In the genomic region with DNA sequence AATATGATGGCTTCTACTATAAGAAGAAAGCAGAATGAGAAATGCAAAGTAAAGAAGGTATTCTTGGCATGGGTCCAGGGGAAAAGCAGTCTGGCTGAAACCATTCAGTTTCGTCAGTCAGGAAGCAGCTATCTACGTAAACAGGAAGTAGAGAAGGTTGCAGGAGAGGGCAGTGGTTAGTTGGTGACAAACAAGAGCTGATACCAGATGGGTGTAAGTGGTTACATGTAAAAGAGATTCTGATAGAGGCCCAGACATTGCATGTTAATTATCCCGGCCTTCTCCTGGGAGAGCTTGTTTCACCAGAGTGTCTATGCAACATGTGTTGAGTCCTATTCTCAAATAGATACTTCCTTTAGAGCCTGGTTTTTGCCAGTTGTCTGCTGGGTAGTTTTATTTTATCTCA, we compare ENCODE assay signal across 1 cellular context.
TF ChIP-seq lines count a peak whose summit lies in the region.

No MANE protein-coding gene starts in this region.

TF ChIP-seq in HepG2, 621 proteins besides CTCF, POLR2A, EP300 and RAD21 (continued from another document and continues in another):
- no peak for TF ChIP-seq KIAA2018 (CRISPR knock-in tag; IDR thresholded peaks at IDR 0.05; ENCODE audit: borderline replicate concordance)
- TF ChIP-seq HDAC2 (CRISPR knock-in tag; IDR thresholded peaks at IDR 0.05) = peak; percentile 69
- TF ChIP-seq TEAD3 (CRISPR knock-in tag; optimal IDR thresholded peaks at IDR 0.05; ENCODE audit: borderline replicate concordance) = peak; percentile 46
- TF ChIP-seq ZNF891 (CRISPR knock-in tag; IDR thresholded peaks at IDR 0.05) = no peak
- peak in 1 of 2 experiments; percentile 22; a peak in 1 of 4 replicates for TF ChIP-seq HMGXB4 (CRISPR knock-in tag; IDR thresholded peaks at IDR 0.05; ENCODE audit: borderline replicate concordance in 1 of 2, low read depth in 1 of 2)
- TF ChIP-seq DPF2 (CRISPR knock-in tag; IDR thresholded peaks at IDR 0.05; ENCODE audit: borderline replicate concordance, low read depth) = 0 out of 2 replicates have a peak, but pooled peaks have one; percentile 45
- 0 out of 2 replicates have a peak, but pooled peaks have one; percentile 49 for TF ChIP-seq ERF (CRISPR knock-in tag; IDR thresholded peaks at IDR 0.05)
- no peak for TF ChIP-seq ATF6 (CRISPR knock-in tag; conservative IDR thresholded peaks at IDR 0.05)
- TF ChIP-seq, protein P1, sequence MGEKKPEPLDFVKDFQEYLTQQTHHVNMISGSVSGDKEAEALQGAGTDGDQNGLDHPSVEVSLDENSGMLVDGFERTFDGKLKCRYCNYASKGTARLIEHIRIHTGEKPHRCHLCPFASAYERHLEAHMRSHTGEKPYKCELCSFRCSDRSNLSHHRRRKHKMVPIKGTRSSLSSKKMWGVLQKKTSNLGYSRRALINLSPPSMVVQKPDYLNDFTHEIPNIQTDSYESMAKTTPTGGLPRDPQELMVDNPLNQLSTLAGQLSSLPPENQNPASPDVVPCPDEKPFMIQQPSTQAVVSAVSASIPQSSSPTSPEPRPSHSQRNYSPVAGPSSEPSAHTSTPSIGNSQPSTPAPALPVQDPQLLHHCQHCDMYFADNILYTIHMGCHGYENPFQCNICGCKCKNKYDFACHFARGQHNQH (CRISPR knock-in tag; IDR thresholded peaks at IDR 0.05) = no peak
- TF ChIP-seq FOSL2 (CRISPR knock-in tag; IDR thresholded peaks at IDR 0.05) = peak; percentile 55
- TF ChIP-seq ETV6 (CRISPR knock-in tag; conservative IDR thresholded peaks at IDR 0.05) = 0 out of 2 replicates have a peak, but pooled peaks have one; percentile 70
- TF ChIP-seq, protein P2, sequence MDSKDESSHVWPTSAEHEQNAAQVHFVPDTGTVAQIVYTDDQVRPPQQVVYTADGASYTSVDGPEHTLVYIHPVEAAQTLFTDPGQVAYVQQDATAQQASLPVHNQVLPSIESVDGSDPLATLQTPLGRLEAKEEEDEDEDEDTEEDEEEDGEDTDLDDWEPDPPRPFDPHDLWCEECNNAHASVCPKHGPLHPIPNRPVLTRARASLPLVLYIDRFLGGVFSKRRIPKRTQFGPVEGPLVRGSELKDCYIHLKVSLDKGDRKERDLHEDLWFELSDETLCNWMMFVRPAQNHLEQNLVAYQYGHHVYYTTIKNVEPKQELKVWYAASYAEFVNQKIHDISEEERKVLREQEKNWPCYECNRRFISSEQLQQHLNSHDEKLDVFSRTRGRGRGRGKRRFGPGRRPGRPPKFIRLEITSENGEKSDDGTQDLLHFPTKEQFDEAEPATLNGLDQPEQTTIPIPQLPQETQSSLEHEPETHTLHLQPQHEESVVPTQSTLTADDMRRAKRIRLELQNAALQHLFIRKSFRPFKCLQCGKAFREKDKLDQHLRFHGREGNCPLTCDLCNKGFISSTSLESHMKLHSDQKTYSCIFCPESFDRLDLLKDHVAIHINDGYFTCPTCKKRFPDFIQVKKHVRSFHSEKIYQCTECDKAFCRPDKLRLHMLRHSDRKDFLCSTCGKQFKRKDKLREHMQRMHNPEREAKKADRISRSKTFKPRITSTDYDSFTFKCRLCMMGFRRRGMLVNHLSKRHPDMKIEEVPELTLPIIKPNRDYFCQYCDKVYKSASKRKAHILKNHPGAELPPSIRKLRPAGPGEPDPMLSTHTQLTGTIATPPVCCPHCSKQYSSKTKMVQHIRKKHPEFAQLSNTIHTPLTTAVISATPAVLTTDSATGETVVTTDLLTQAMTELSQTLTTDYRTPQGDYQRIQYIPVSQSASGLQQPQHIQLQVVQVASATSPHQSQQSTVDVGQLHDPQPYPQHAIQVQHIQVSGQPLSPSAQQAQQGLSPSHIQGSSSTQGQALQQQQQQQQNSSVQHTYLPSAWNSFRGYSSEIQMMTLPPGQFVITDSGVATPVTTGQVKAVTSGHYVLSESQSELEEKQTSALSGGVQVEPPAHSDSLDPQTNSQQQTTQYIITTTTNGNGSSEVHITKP (CRISPR knock-in tag; IDR thresholded peaks at IDR 0.05; ENCODE audit: low read depth) = 0 out of 2 replicates have a peak, but pooled peaks have one; percentile 68
- 0 out of 2 replicates have a peak, but pooled peaks have one; percentile 32 for TF ChIP-seq ZNF12 (CRISPR knock-in tag; IDR thresholded peaks at IDR 0.05)
- TF ChIP-seq, protein P3, sequence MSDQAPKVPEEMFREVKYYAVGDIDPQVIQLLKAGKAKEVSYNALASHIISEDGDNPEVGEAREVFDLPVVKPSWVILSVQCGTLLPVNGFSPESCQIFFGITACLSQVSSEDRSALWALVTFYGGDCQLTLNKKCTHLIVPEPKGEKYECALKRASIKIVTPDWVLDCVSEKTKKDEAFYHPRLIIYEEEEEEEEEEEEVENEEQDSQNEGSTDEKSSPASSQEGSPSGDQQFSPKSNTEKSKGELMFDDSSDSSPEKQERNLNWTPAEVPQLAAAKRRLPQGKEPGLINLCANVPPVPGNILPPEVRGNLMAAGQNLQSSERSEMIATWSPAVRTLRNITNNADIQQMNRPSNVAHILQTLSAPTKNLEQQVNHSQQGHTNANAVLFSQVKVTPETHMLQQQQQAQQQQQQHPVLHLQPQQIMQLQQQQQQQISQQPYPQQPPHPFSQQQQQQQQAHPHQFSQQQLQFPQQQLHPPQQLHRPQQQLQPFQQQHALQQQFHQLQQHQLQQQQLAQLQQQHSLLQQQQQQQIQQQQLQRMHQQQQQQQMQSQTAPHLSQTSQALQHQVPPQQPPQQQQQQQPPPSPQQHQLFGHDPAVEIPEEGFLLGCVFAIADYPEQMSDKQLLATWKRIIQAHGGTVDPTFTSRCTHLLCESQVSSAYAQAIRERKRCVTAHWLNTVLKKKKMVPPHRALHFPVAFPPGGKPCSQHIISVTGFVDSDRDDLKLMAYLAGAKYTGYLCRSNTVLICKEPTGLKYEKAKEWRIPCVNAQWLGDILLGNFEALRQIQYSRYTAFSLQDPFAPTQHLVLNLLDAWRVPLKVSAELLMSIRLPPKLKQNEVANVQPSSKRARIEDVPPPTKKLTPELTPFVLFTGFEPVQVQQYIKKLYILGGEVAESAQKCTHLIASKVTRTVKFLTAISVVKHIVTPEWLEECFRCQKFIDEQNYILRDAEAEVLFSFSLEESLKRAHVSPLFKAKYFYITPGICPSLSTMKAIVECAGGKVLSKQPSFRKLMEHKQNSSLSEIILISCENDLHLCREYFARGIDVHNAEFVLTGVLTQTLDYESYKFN (CRISPR knock-in tag; conservative IDR thresholded peaks at IDR 0.05) = peak; percentile 70
- TF ChIP-seq ZBTB43 (CRISPR knock-in tag; conservative IDR thresholded peaks at IDR 0.05) = peak; percentile 18; the same call in 1 of the 2 replicates
- TF ChIP-seq HMG20A (CRISPR knock-in tag; IDR thresholded peaks at IDR 0.05; ENCODE audit: borderline replicate concordance) = peak; percentile 55; the same call in 1 of the 2 replicates
- 0 out of 2 replicates have a peak, but pooled peaks have one; percentile 15 for TF ChIP-seq ZNF644 (CRISPR knock-in tag; IDR thresholded peaks at IDR 0.05; ENCODE audit: low read depth)
- TF ChIP-seq CREB1 (IDR thresholded peaks at IDR 0.05) = no peak
- TF ChIP-seq CREB1 (CRISPR knock-in tag; IDR thresholded peaks at IDR 0.05) = 0 out of 2 replicates have a peak, but pooled peaks have one; percentile 20
- TF ChIP-seq KAT8 (CRISPR knock-in tag; IDR thresholded peaks at IDR 0.05) = peak; percentile 77
- no peak for TF ChIP-seq ZNF441 (CRISPR knock-in tag; IDR thresholded peaks at IDR 0.05; ENCODE audit: borderline replicate concordance)
- no peak; the same call in 1 of the 2 replicates for TF ChIP-seq SOX5 (CRISPR knock-in tag; IDR thresholded peaks at IDR 0.05; ENCODE audit: borderline replicate concordance)
- TF ChIP-seq ZNF124 (CRISPR knock-in tag; IDR thresholded peaks at IDR 0.05) = no peak
- peak; percentile 88 for TF ChIP-seq FOXA3 (CRISPR knock-in tag; IDR thresholded peaks at IDR 0.05)
- no peak for TF ChIP-seq SOX13 (IDR thresholded peaks at IDR 0.05)
- TF ChIP-seq SOX13 (CRISPR knock-in tag; conservative IDR thresholded peaks at IDR 0.05 in 1 of 2, IDR thresholded peaks at IDR 0.05 in 1 of 2) = peak in 1 of 2 experiments; percentile 58; a peak in 1 of 4 replicates
- TF ChIP-seq HOXA3 (CRISPR knock-in tag; IDR thresholded peaks at IDR 0.05) = peak; percentile 59; the same call in 1 of the 2 replicates
- TF ChIP-seq BCL6 (CRISPR knock-in tag; IDR thresholded peaks at IDR 0.05) = no peak
- peak; percentile 81 for TF ChIP-seq RARA (CRISPR knock-in tag; IDR thresholded peaks at IDR 0.05)
- peak; percentile 43; the same call in 1 of the 2 replicates for TF ChIP-seq ZNF331 (CRISPR knock-in tag; IDR thresholded peaks at IDR 0.05)
